In the genomic region with DNA sequence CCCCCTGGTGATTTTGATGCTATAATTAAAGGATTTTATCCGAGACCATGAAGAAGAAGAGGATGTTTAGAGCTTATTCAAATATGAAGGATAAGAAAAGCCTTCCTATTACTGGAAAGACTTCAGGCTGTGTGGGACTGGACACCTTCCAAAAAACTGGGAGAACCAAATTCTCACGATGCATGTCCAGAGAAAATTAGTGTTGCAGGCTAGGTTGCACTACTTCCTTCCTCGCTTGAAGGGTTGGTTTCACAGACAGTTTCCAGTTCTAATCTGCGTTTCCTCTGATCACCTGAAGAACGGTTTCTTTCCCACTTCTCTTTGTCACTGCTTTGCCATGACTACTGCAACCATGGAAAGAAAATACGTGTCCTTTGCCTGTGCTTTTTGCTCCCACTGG, we compare ENCODE assay signal across 15 cellular contexts. TPM values are rescaled to one million over a fixed set of nuclear protein-coding genes. Genes with fewer than 3 reads are reported as not detected.
DNase-seq lines count a peak whose midpoint lies in the region; ATAC-seq and TF ChIP-seq lines count a peak whose summit lies in the region.
"Had no signal": no experiment of that assay in that cellular context is flagged by ENCODE, and none has a peak within 500 bp of the region (broad histone marks: within the 10 kb centered on the region; RNA-seq: fewer than 3 reads in every experiment).

No MANE protein-coding gene starts in this region.

- H3K9me3 ChIP-seq in left ventricle myocardium inferior (replicated peaks) (no peaks in the 10 kb centered on the region), upper lobe of left lung (peaks cover 0 to 3% (median 0%) of the 10 kb centered on the region in 4 donors)
- no peaks in the 10 kb centered on the region for H3K9me3 ChIP-seq in CD8-positive, alpha-beta T cell (ENCODE audit: low read length)
- H3K9me3 ChIP-seq in effector memory CD4-positive, alpha-beta T cell (ENCODE audit: control insufficient read depth, low read length), result no peaks in the 10 kb centered on the region

- 14 to 24% methylated on average over 6 of the region's 6 CpGs for WGBS in upper lobe of left lung, 2 donors

- no peak for DNase-seq in left ventricle myocardium inferior
- no peak for DNase-seq in cardiac septum (ENCODE audit: low spot score)
- DNase-seq in epithelial cell of proximal tubule (ENCODE audit: low read depth), result no peak
- DNase-seq in nephron progenitor cell, result no peak
- DNase-seq in upper lobe of left lung, result no peak
- DNase-seq in CD8-positive, alpha-beta T cell, result no peak
- no peak for DNase-seq in effector memory CD4-positive, alpha-beta T cell
- DNase-seq: ACHN; activated CD4-positive, alpha-beta T cell treated with anti-CD3 and anti-CD28 coated beads for 4 hours; activated T-cell treated with anti-CD3 and anti-CD28 coated beads, Interleukin-2, amount 50 U/mL, for 72 hours; Calu3; KBM-7; naive B cell; NCI-H2029 had no signal

- TF ChIP-seq CTCF in left ventricle myocardium inferior (IDR thresholded peaks at IDR 0.05; ENCODE audit: borderline replicate concordance), result no peak
- TF ChIP-seq CTCF in epithelial cell of proximal tubule (conservative IDR thresholded peaks at IDR 0.05; ENCODE audit: low read depth, low read length), result no peak
- TF ChIP-seq CTCF in nephron progenitor cell (IDR thresholded peaks at IDR 0.05), result no peak
- TF ChIP-seq CTCF in upper lobe of left lung (IDR thresholded peaks at IDR 0.05), result no peak
- no peak for TF ChIP-seq CTCF in CD8-positive, alpha-beta T cell (IDR thresholded peaks at IDR 0.05)

- TF ChIP-seq EP300 in upper lobe of left lung (IDR thresholded peaks at IDR 0.05), result no peak

- TF ChIP-seq POLR2A in upper lobe of left lung (IDR thresholded peaks at IDR 0.05), result no peak

- POLR2A ChIA-PET in CD8-positive, alpha-beta T cell (lab: Charles Lee), result no interaction called here

- H3K9me3 Mint-ChIP-seq in nephron progenitor cell, result no peaks in the 10 kb centered on the region
- H3K9me3 Mint-ChIP-seq in activated T-helper 17 cell treated with anti-CD3 and anti-CD28 coated beads, Interleukin-2, amount 50 U/mL, for 72 hours, result no peaks in the 10 kb centered on the region
- no peaks in the 10 kb centered on the region for H3K9me3 Mint-ChIP-seq in CD8-positive, alpha-beta T cell
- H3K9me3 Mint-ChIP-seq: activated T-cell treated with anti-CD3 and anti-CD28 coated beads, Interleukin-2, amount 50 U/mL, for 72 hours had no signal

- H3K4me1 Mint-ChIP-seq in nephron progenitor cell, result peaks cover 71% of the 10 kb centered on the region
- H3K4me1 Mint-ChIP-seq in activated T-helper 17 cell treated with anti-CD3 and anti-CD28 coated beads, Interleukin-2, amount 50 U/mL, for 72 hours, result no peaks in the 10 kb centered on the region
- H3K4me1 Mint-ChIP-seq in CD8-positive, alpha-beta T cell (ENCODE audit: low read depth), result peaks cover 4% of the 10 kb centered on the region

- H3K27me3 ChIP-seq in left ventricle myocardium inferior (ENCODE audit: low read depth) (no peaks in the 10 kb centered on the region), upper lobe of left lung (no peaks in the 10 kb centered on the region)
- H3K27me3 ChIP-seq in CD8-positive, alpha-beta T cell (ENCODE audit: insufficient read depth, low read length), result no peaks in the 10 kb centered on the region
- peaks cover 4% of the 10 kb centered on the region for H3K27me3 ChIP-seq in effector memory CD4-positive, alpha-beta T cell (replicated peaks; ENCODE audit: control insufficient read depth, insufficient read depth, low read length, poor library complexity, severe bottlenecking)

- H3K27ac ChIP-seq in left ventricle myocardium inferior (replicated peaks) (peak overlapping the region; percentile 96), upper lobe of left lung (peak overlapping the region; percentile 82 to 97 (median 91))
- H3K27ac ChIP-seq in CD8-positive, alpha-beta T cell (ENCODE audit: low read depth, low read length), result no peak overlapping the region
- H3K27ac ChIP-seq in effector memory CD4-positive, alpha-beta T cell (ENCODE audit: insufficient read depth, low read length, poor library complexity, severe bottlenecking), result no peak overlapping the region

- peak overlapping the region; percentile 85 for H3K4me3 Mint-ChIP-seq in nephron progenitor cell
- H3K4me3 Mint-ChIP-seq in activated T-helper 17 cell treated with anti-CD3 and anti-CD28 coated beads, Interleukin-2, amount 50 U/mL, for 72 hours, result no peak overlapping the region
- no peak overlapping the region for H3K4me3 Mint-ChIP-seq in CD8-positive, alpha-beta T cell
- H3K4me3 Mint-ChIP-seq: activated T-cell treated with anti-CD3 and anti-CD28 coated beads, Interleukin-2, amount 50 U/mL, for 72 hours had no signal

- no peak overlapping the region for H3K27ac Mint-ChIP-seq in nephron progenitor cell
- no peak overlapping the region for H3K27ac Mint-ChIP-seq in activated T-helper 17 cell treated with anti-CD3 and anti-CD28 coated beads, Interleukin-2, amount 50 U/mL, for 72 hours
- H3K27ac Mint-ChIP-seq in CD8-positive, alpha-beta T cell, result no peak overlapping the region
- H3K27ac Mint-ChIP-seq: activated T-cell treated with anti-CD3 and anti-CD28 coated beads, Interleukin-2, amount 50 U/mL, for 72 hours had no signal

- H3K36me3 ChIP-seq in left ventricle myocardium inferior, result peaks cover 9% of the 10 kb centered on the region
- H3K36me3 ChIP-seq in upper lobe of left lung, result peaks cover 0 to 9% (median 2%) of the 10 kb centered on the region in 4 donors
- no peaks in the 10 kb centered on the region for H3K36me3 ChIP-seq in CD8-positive, alpha-beta T cell (ENCODE audit: insufficient read depth, low read length)
- H3K36me3 ChIP-seq in effector memory CD4-positive, alpha-beta T cell (ENCODE audit: control insufficient read depth, insufficient read depth, low read length), result no peaks in the 10 kb centered on the region

- H3K4me3 ChIP-seq in left ventricle myocardium inferior (peak overlapping the region; percentile 87), epithelial cell of proximal tubule (ENCODE audit: low read depth, low read length) (peak overlapping the region; percentile 82), upper lobe of left lung (peak overlapping the region in 3 of 4 donors; percentile 82 to 91 (median 89))
- no peak overlapping the region for H3K4me3 ChIP-seq in CD8-positive, alpha-beta T cell (ENCODE audit: low read depth, low read length)
- no peak overlapping the region for H3K4me3 ChIP-seq in effector memory CD4-positive, alpha-beta T cell (ENCODE audit: insufficient read depth, low read depth, low read length, poor library complexity, severe bottlenecking)

- H3K27me3 Mint-ChIP-seq in nephron progenitor cell (ENCODE audit: low read depth, poor library complexity), result peaks cover 64% of the 10 kb centered on the region
- H3K27me3 Mint-ChIP-seq in activated T-helper 17 cell treated with anti-CD3 and anti-CD28 coated beads, Interleukin-2, amount 50 U/mL, for 72 hours, result peaks cover 51% of the 10 kb centered on the region
- H3K27me3 Mint-ChIP-seq in CD8-positive, alpha-beta T cell (ENCODE audit: low read depth), result peaks cover 58% of the 10 kb centered on the region

- ATAC-seq in upper lobe of left lung (ENCODE audit: low FRiP score in 2 of 2), result no peak
- no peak for ATAC-seq in activated T-helper 17 cell treated with anti-CD3 and anti-CD28 coated beads, Interleukin-2, amount 50 U/mL, for 72 hours (replicated peaks)
- ATAC-seq in CD8-positive, alpha-beta T cell, result no peak
- ATAC-seq: activated T-cell treated with anti-CD3 and anti-CD28 coated beads, Interleukin-2, amount 50 U/mL, for 72 hours had no signal

- intact Hi-C loops in left ventricle myocardium inferior (cut with micrococcal nuclease) (no loop called here), cardiac septum (cut with DNase I) (loop anchor here (2.0 kb wide), 1 partner anchor 17 kb away; no protein-coding TSS in a partner anchor)
- intact Hi-C loops in CD8-positive, alpha-beta T cell (cut with DNase I, micrococcal nuclease), result no loop called here

- H3K4me1 ChIP-seq in left ventricle myocardium inferior (peaks cover 72% of the 10 kb centered on the region), upper lobe of left lung (peaks cover 26 to 42% (median 39%) of the 10 kb centered on the region in 4 donors)
- H3K4me1 ChIP-seq in CD8-positive, alpha-beta T cell (ENCODE audit: insufficient read depth, low read length), result no peaks in the 10 kb centered on the region
- peaks cover 4% of the 10 kb centered on the region for H3K4me1 ChIP-seq in effector memory CD4-positive, alpha-beta T cell (ENCODE audit: control insufficient read depth, insufficient read depth, low read length, poor library complexity, severe bottlenecking)

- CTCF ChIA-PET in CD8-positive, alpha-beta T cell (lab: Charles Lee), result no interaction called here

- peaks cover 2% of the 10 kb centered on the region for H3K36me3 Mint-ChIP-seq in nephron progenitor cell (ENCODE audit: low read depth)
- no peaks in the 10 kb centered on the region for H3K36me3 Mint-ChIP-seq in activated T-helper 17 cell treated with anti-CD3 and anti-CD28 coated beads, Interleukin-2, amount 50 U/mL, for 72 hours (ENCODE audit: low read depth)
- no peaks in the 10 kb centered on the region for H3K36me3 Mint-ChIP-seq in CD8-positive, alpha-beta T cell
- H3K36me3 Mint-ChIP-seq: naive B cell had no signal

RNA-seq across cellular contexts. Expression of a gene that starts 2.0 kb away (rescaled TPM):
- total RNA-seq in left ventricle myocardium inferior (22.6 TPM), cardiac septum (22.1 TPM), epithelial cell of proximal tubule (7.7 and 13.8 TPM in 2 replicates), upper lobe of left lung (100 to 1,000 TPM in 1 of 6 donors, 10 to 100 TPM in 5; 44.2 to 125 (median 62.0) TPM)
- total RNA-seq in activated T-helper 17 cell treated with anti-CD3 and anti-CD28 coated beads, Interleukin-2, amount 50 U/mL, for 72 hours, result not detected
- total RNA-seq in CD8-positive, alpha-beta T cell, result not detected
- total RNA-seq: activated T-cell treated with anti-CD3 and anti-CD28 coated beads, Interleukin-2, amount 50 U/mL, for 72 hours had no signal

RNA-seq across cellular contexts. Expression of a gene that starts 36.6 kb away (rescaled TPM):
- total RNA-seq in left ventricle myocardium inferior (8.3 TPM), cardiac septum (12.8 TPM), epithelial cell of proximal tubule (3.9 and 12.0 TPM in 2 replicates), upper lobe of left lung (10 to 100 TPM in 5 of 6 donors, 1 to 10 TPM in 1; 10.0 to 41.7 (median 22.3) TPM)
- total RNA-seq in activated T-helper 17 cell treated with anti-CD3 and anti-CD28 coated beads, Interleukin-2, amount 50 U/mL, for 72 hours, result under 1 TPM in 1 of 2 donors, not detected in 1; 0.11 TPM
- not detected for total RNA-seq in CD8-positive, alpha-beta T cell
- total RNA-seq: activated T-cell treated with anti-CD3 and anti-CD28 coated beads, Interleukin-2, amount 50 U/mL, for 72 hours had no signal

RNA-seq across cellular contexts. Expression of a gene that starts 60.0 kb away (rescaled TPM):
- total RNA-seq in left ventricle myocardium inferior (14.2 TPM), cardiac septum (5.5 TPM), epithelial cell of proximal tubule (5.5 and 6.7 TPM in 2 replicates), upper lobe of left lung (10 to 100 TPM; 12.6 to 33.0 (median 30.0) TPM)
- under 1 TPM in 1 of 2 donors, not detected in 1; 0.40 TPM for total RNA-seq in activated T-helper 17 cell treated with anti-CD3 and anti-CD28 coated beads, Interleukin-2, amount 50 U/mL, for 72 hours
- total RNA-seq in CD8-positive, alpha-beta T cell, result under 1 TPM; 0.16 to 0.28 TPM

Comparison
In these comparisons a context has a peak if more than half of its experiments do, and no peak if none do; other contexts are left out.
1. H3K27ac ChIP-seq: peak in left ventricle myocardium inferior (single experiment) and upper lobe of left lung (4 of 4); none in CD8-positive, alpha-beta T cell (single experiment) and effector memory CD4-positive, alpha-beta T cell (single experiment).
2. H3K4me3 ChIP-seq: peak in left ventricle myocardium inferior (single experiment), epithelial cell of proximal tubule (single experiment) and upper lobe of left lung (3 of 4); none in CD8-positive, alpha-beta T cell (single experiment) and effector memory CD4-positive, alpha-beta T cell (single experiment).